ENCODE assay signal across 8 cellular contexts in the genomic region with DNA sequence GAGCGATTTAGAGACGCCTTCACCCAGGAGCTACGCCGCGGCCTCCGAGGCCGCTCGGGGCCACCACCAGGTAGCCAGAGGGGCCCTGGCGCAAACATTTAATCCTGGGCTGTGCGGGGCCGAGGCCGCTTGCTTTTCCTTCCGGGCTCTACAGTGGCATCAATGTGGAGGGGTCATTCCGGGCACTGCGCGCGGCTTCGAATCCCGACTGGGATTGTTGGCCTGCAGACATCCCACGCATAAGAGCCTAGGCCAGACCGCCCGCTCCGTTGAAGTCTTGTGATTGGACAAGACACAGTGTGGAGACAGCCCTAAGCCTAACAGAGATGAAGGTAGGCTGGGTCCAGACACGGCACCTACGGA. TPM values are rescaled to one million over a fixed set of nuclear protein-coding genes. Genes with fewer than 3 reads are reported as not detected.
DNase-seq lines count a peak whose midpoint lies in the region; ATAC-seq and TF ChIP-seq lines count a peak whose summit lies in the region.

No MANE protein-coding gene starts in this region.

- H3K4me1 Mint-ChIP-seq in central memory CD8-positive, alpha-beta T cell: peaks cover 31% of the 10 kb centered on the region

- H3K27ac Mint-ChIP-seq in central memory CD8-positive, alpha-beta T cell (ENCODE audit: low read depth): peak overlapping the region; percentile 98

- peaks cover 42% of the 10 kb centered on the region for H3K36me3 Mint-ChIP-seq in central memory CD8-positive, alpha-beta T cell (ENCODE audit: insufficient read depth)

- intact Hi-C loops in lower lobe of right lung (cut with DNase I): no loop called here
- intact Hi-C loops in testis (cut with DNase I; ENCODE audit: low total_unique reads): loop anchor here (5.0 kb wide), 1 partner anchor 66 kb away; no protein-coding TSS in a partner anchor

- in situ Hi-C loops in G401 (cut with HindIII; ENCODE audit: low sequenced_read_pairs) (no loop called here), HAP-1 (cut with MboI; ENCODE audit: low sequenced_read_pairs) (no loop called here)

- H3K4me1 ChIP-seq in HAP-1 (peaks cover 20% of the 10 kb centered on the region), lower lobe of right lung (peaks cover 26% of the 10 kb centered on the region), testis (peaks cover 14% of the 10 kb centered on the region)

- no peak for TF ChIP-seq POLR2A in testis (IDR thresholded peaks at IDR 0.05)

- H3K27me3 Mint-ChIP-seq in central memory CD8-positive, alpha-beta T cell: no peaks in the 10 kb centered on the region

- WGBS in testis, 2 donors: 0% methylated on average over 8 to 25 of the region's 25 CpGs

- ATAC-seq in central memory CD8-positive, alpha-beta T cell (replicated peaks; ENCODE audit: extremely low read depth, poor library complexity, severe bottlenecking): no peak
- ATAC-seq in lower lobe of right lung: peak; percentile 14 to 29
- no peak for ATAC-seq in HG03520 (IDR thresholded peaks at IDR 0.05; ENCODE audit: unreplicated experiment)

- DNase-seq in G401 (ENCODE audit: low spot score) (peak; percentile 18), HAP-1 (ENCODE audit: low spot score in 2 of 2) (peak in 1 of 2 experiments; percentile 56), NCI-H82 (lab: John Stamatoyannopoulos, UW) (peak; percentile 67), lower lobe of right lung (no peak), testis (peak; percentile 61), SIG-M5 (lab: John Stamatoyannopoulos, UW) (no peak)
- DNase-seq in central memory CD8-positive, alpha-beta T cell (ENCODE audit: low spot score in 2 of 2): no peak

- peak overlapping the region; percentile 98 for H3K27ac ChIP-seq in lower lobe of right lung
- peak overlapping the region; percentile 19 to 90 for H3K27ac ChIP-seq in testis

- peak overlapping the region; percentile 92 for H3K4me3 ChIP-seq in HAP-1
- peak overlapping the region; percentile 98 for H3K4me3 ChIP-seq in lower lobe of right lung
- peak overlapping the region; percentile 88 to 97 for H3K4me3 ChIP-seq in testis

- H3K36me3 ChIP-seq in HAP-1 (replicated peaks) (peaks cover 33% of the 10 kb centered on the region), lower lobe of right lung (peaks cover 23% of the 10 kb centered on the region), testis (ENCODE audit: low read depth, missing control alignments) (no peaks in the 10 kb centered on the region)

- H3K9me3 ChIP-seq in HAP-1 (no peaks in the 10 kb centered on the region), lower lobe of right lung (no peaks in the 10 kb centered on the region), testis (no peaks in the 10 kb centered on the region)

- H3K27me3 ChIP-seq in HAP-1 (ENCODE audit: low read depth) (no peaks in the 10 kb centered on the region), lower lobe of right lung (ENCODE audit: low read depth) (no peaks in the 10 kb centered on the region), testis (no peaks in the 10 kb centered on the region)

- TF ChIP-seq CTCF in lower lobe of right lung (IDR thresholded peaks at IDR 0.05): no peak
- TF ChIP-seq CTCF in testis (IDR thresholded peaks at IDR 0.05): no peak

- peak overlapping the region; percentile 98 for H3K4me3 Mint-ChIP-seq in central memory CD8-positive, alpha-beta T cell

- H3K9me3 Mint-ChIP-seq in central memory CD8-positive, alpha-beta T cell: no peaks in the 10 kb centered on the region

RNA-seq across cellular contexts. Expression of a gene that starts 0.6 kb away (rescaled TPM):
- total RNA-seq in G401 (2014; rRNA removed; shearing (Covaris generic)): 33.1 and 34.6 TPM in 2 replicates
- total RNA-seq in lower lobe of right lung (55.1 TPM), testis (10 to 100 TPM; 30.6 to 40.8 TPM)
- 53.3 TPM for polyA plus RNA-seq in testis (ENCODE audit: insufficient read depth, low read depth, low replicate concordance)

RNA-seq across cellular contexts. Expression of a gene that starts 25.7 kb away (rescaled TPM):
- total RNA-seq in G401 (2014; rRNA removed; shearing (Covaris generic)): not detected in 2 replicates
- total RNA-seq in lower lobe of right lung (4.6 TPM), testis (1 to 10 TPM; 3.9 to 4.5 TPM)
- polyA plus RNA-seq in testis (ENCODE audit: insufficient read depth, low read depth, low replicate concordance): 3.0 TPM

Comparison
In these comparisons a context has a peak if more than half of its experiments do, and no peak if none do; other contexts are left out.
1. DNase-seq: peak in G401 (single experiment), NCI-H82 (single experiment) and testis (single experiment); none in central memory CD8-positive, alpha-beta T cell (0 of 2), lower lobe of right lung (single experiment) and SIG-M5 (single experiment).
2. ATAC-seq: peak in lower lobe of right lung (2 of 2); none in central memory CD8-positive, alpha-beta T cell (single experiment) and HG03520 (single experiment).
3. Peak in every context shown above with its lines, with median percentiles within 50 percentile points of each other: H3K4me3 ChIP-seq.